ENCODE assay signal across 8 cellular contexts in the genomic region with DNA sequence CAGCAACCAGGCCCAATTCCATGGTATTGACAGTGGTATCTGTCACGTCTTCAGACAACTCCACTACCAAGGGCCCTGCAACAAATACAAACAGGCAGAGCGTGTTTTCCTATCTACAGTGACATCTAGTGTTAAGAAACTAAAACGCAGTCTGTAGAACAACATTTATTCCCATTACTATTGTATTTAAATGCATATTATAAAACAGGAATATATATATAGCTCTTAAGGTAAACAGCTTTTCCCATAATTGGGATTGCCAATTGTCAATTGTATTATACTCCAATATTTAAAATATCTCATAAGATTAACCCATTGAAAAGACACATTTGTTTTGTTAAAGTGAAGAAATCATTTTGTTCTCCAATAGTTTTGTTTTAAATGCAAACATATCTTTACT.
DNase-seq lines count a peak whose midpoint lies in the region; ATAC-seq, FAIRE-seq and TF ChIP-seq lines count a peak whose summit lies in the region.

No MANE protein-coding gene starts in this region.

- peak; percentile 83 for TF ChIP-seq RAD21 in HepG2 (CRISPR knock-in tag; IDR thresholded peaks at IDR 0.05)

- H3K36me3 ChIP-seq in HepG2 (replicated peaks in 1 of 2; ENCODE audit: control insufficient read depth in 1 of 2, insufficient read depth in 2 of 2, low read length in 2 of 2) = no peaks in the 10 kb centered on the region

- H3K4me2 ChIP-seq in HepG2 (ENCODE audit: low read depth, low read length) = peak overlapping the region; percentile 64

- no peaks in the 10 kb centered on the region for H3K9me3 ChIP-seq in HepG2 (ENCODE audit: low read length)

- TF ChIP-seq CTCF in GM12875 (IDR thresholded peaks at IDR 0.05; ENCODE audit: borderline replicate concordance, insufficient read depth, low read depth, low read length) = peak; percentile 28; the same call in 1 of the 2 replicates
- peak; percentile 83 for TF ChIP-seq CTCF in HepG2 (CRISPR knock-in tag; IDR thresholded peaks at IDR 0.05)

- POLR2A ChIA-PET in HepG2 (lab: Yijun Ruan, JAX) = no interaction called here

- in situ Hi-C loops in HepG2 (cut with HindIII; ENCODE audit: extremely low pct_ligation_motif_present, low pct_unique_long_range_greater_than_20kb) = loop anchor here (10.0 kb wide), 2 partner anchors 231 to 761 kb away; no protein-coding TSS in a partner anchor

- H3K4me3 ChIP-seq in GM12875 (ENCODE audit: low read depth, low read length) = no peak overlapping the region
- H3K4me3 ChIP-seq in HepG2 (replicated peaks in 1 of 3; ENCODE audit: insufficient read depth in 1 of 3, low read depth in 2 of 3, low read length in 3 of 3) = peak overlapping the region in 2 of 3 experiments; percentile 5 to 6; a peak in 2 of 6 replicates

- peak; percentile 44 for DNase-seq in NCI-H774 (lab: John Stamatoyannopoulos, UW)
- DNase-seq in cerebellum (ENCODE audit: low spot score) = peak; percentile 64
- peak; percentile 76 for DNase-seq in HepG2 (ENCODE audit: low spot score)
- no peak for DNase-seq in activated CD8-positive, alpha-beta memory T cell treated with anti-CD3 and anti-CD28 coated beads for 24 hours

- ATAC-seq in HG03469 (IDR thresholded peaks at IDR 0.05; ENCODE audit: unreplicated experiment) (peak; percentile 58), HepG2 (peak; percentile 71), HG03139 (IDR thresholded peaks at IDR 0.05; ENCODE audit: unreplicated experiment) (no peak)

- TF ChIP-seq POLR2A in HepG2 (IDR thresholded peaks at IDR 0.05; ENCODE audit: insufficient read depth in 1 of 2, low read depth in 2 of 2, low read length in 2 of 2) = no peak

- no peaks in the 10 kb centered on the region for H3K27me3 ChIP-seq in HepG2 (ENCODE audit: control insufficient read depth in 1 of 2, insufficient read depth in 2 of 2, low read length in 2 of 2)

- intact Hi-C loops in HepG2 (cut with micrococcal nuclease; ENCODE audit: unreplicated experiment) = loop anchor here (1.0 to 10.0 kb wide), 11 partner anchors 42 to 1491 kb away; a partner anchor contains a TSS

- H2AFZ ChIP-seq in HepG2 (ENCODE audit: low read length) = no peak overlapping the region

- no peaks in the 10 kb centered on the region for H3K79me2 ChIP-seq in HepG2 (ENCODE audit: insufficient read depth, low read length)

- BruUV-seq in HepG2 (replicated peaks; lab: Mats Ljungman, UMichigan) = no TSS peak

- peak overlapping the region; percentile 71 for H3K27ac ChIP-seq in HepG2 (ENCODE audit: extremely low read length, insufficient read depth, low read length)

- peak; percentile 96 for FAIRE-seq in A204.1 (lab: Jason Lieb, UNC)
- no peak for FAIRE-seq in HepG2 (lab: Jason Lieb, UNC)

- H3K9ac ChIP-seq in HepG2 (ENCODE audit: insufficient read depth, low read depth, low read length) = 0 out of 2 replicates have a peak overlapping the region, but pooled peaks have one; percentile 1

- WGBS in HepG2 (ENCODE audit: low lambda C conversion rate) = 2% methylated on average over 3 of the region's 3 CpGs

- TF ChIP-seq EP300 in HepG2 (IDR thresholded peaks at IDR 0.05; ENCODE audit: low read depth in 2 of 2, low read length in 2 of 2) (no peak), HepG2 (CRISPR knock-in tag; IDR thresholded peaks at IDR 0.05; ENCODE audit: borderline replicate concordance) (no peak)

- H3K4me1 ChIP-seq in HepG2 (ENCODE audit: insufficient read depth, low read length) = peaks cover 58% of the 10 kb centered on the region

- CTCF ChIA-PET in HepG2 (lab: Yijun Ruan, JAX; ENCODE audit: low intra/inter-chr PET ratio, low total read pairs) = interaction anchor here (0.7 to 2.8 kb wide), 5 partner anchors 124 to 777 kb away, joined by 3 to 41 read pairs (median 4); no protein-coding TSS in a partner anchor

- peaks cover 5% of the 10 kb centered on the region; the same call in 1 of the 2 replicates for H4K20me1 ChIP-seq in HepG2 (ENCODE audit: insufficient read depth, low read length)

TF ChIP-seq in HepG2, 621 proteins besides CTCF, POLR2A, EP300 and RAD21 (continues in another document):
- TF ChIP-seq, protein P1, sequence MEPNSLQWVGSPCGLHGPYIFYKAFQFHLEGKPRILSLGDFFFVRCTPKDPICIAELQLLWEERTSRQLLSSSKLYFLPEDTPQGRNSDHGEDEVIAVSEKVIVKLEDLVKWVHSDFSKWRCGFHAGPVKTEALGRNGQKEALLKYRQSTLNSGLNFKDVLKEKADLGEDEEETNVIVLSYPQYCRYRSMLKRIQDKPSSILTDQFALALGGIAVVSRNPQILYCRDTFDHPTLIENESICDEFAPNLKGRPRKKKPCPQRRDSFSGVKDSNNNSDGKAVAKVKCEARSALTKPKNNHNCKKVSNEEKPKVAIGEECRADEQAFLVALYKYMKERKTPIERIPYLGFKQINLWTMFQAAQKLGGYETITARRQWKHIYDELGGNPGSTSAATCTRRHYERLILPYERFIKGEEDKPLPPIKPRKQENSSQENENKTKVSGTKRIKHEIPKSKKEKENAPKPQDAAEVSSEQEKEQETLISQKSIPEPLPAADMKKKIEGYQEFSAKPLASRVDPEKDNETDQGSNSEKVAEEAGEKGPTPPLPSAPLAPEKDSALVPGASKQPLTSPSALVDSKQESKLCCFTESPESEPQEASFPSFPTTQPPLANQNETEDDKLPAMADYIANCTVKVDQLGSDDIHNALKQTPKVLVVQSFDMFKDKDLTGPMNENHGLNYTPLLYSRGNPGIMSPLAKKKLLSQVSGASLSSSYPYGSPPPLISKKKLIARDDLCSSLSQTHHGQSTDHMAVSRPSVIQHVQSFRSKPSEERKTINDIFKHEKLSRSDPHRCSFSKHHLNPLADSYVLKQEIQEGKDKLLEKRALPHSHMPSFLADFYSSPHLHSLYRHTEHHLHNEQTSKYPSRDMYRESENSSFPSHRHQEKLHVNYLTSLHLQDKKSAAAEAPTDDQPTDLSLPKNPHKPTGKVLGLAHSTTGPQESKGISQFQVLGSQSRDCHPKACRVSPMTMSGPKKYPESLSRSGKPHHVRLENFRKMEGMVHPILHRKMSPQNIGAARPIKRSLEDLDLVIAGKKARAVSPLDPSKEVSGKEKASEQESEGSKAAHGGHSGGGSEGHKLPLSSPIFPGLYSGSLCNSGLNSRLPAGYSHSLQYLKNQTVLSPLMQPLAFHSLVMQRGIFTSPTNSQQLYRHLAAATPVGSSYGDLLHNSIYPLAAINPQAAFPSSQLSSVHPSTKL (CRISPR knock-in tag; IDR thresholded peaks at IDR 0.05) = peak; percentile 21; the same call in 1 of the 2 replicates
- TF ChIP-seq SMC3 (IDR thresholded peaks at IDR 0.05; ENCODE audit: low read length) (peak; percentile 91), STAG1 (CRISPR knock-in tag; IDR thresholded peaks at IDR 0.05) (peak; percentile 97), ZNF670 (CRISPR knock-in tag; IDR thresholded peaks at IDR 0.05; ENCODE audit: borderline replicate concordance) (no peak), FOXA3 (CRISPR knock-in tag; IDR thresholded peaks at IDR 0.05) (peak; percentile 55; the same call in 1 of the 2 replicates), SIX1 (CRISPR knock-in tag; IDR thresholded peaks at IDR 0.05; ENCODE audit: borderline replicate concordance) (0 out of 2 replicates have a peak, but pooled peaks have one; percentile 51), RXRB (CRISPR knock-in tag; IDR thresholded peaks at IDR 0.05; ENCODE audit: borderline replicate concordance) (0 out of 2 replicates have a peak, but pooled peaks have one; percentile 28), FOXP1 (IDR thresholded peaks at IDR 0.05) (no peak), FOXP1 (CRISPR knock-in tag; IDR thresholded peaks at IDR 0.05) (peak; percentile 38; the same call in 1 of the 2 replicates), FOXA1 (IDR thresholded peaks at IDR 0.05) (no peak), FOXA1 (CRISPR knock-in tag; IDR thresholded peaks at IDR 0.05) (peak; percentile 70)
- TF ChIP-seq, protein P2, sequence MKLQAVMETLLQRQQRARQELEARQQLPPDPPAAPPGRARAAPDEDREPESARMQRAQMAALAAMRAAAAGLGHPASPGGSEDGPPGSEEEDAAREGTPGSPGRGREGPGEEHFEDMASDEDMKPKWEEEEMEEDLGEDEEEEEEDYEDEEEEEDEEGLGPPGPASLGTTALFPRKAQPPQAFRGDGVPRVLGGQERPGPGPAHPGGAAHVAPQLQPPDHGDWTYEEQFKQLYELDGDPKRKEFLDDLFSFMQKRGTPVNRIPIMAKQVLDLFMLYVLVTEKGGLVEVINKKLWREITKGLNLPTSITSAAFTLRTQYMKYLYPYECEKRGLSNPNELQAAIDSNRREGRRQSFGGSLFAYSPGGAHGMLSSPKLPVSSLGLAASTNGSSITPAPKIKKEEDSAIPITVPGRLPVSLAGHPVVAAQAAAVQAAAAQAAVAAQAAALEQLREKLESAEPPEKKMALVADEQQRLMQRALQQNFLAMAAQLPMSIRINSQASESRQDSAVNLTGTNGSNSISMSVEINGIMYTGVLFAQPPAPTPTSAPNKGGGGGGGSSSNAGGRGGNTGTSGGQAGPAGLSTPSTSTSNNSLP (IDR thresholded peaks at IDR 0.05; ENCODE audit: low read depth, low read length) = peak; percentile 84; the same call in 1 of the 2 replicates
